Comparison of ENCODE assay signal across 1 cellular context in genomic region chr11:119106564-119107537, GRCh38.
TF ChIP-seq lines count a peak whose summit lies in the region.

Gene C2CD2L (plus strand): TSS chr11:119107344. CDS start chr11:119107742, 398 bp downstream.

TF ChIP-seq in HepG2, 621 proteins besides CTCF, POLR2A, EP300 and RAD21 (continued from another document and continues in another):
- TF ChIP-seq MXD3 (CRISPR knock-in tag; IDR thresholded peaks at IDR 0.05) = peak; percentile 29; the same call in 1 of the 2 replicates
- no peak for TF ChIP-seq ATRX (CRISPR knock-in tag; IDR thresholded peaks at IDR 0.05; ENCODE audit: borderline replicate concordance)
- TF ChIP-seq DNMT3B (CRISPR knock-in tag; conservative IDR thresholded peaks at IDR 0.05) = no peak; the same call in 1 of the 2 replicates
- TF ChIP-seq TBP (CRISPR knock-in tag; IDR thresholded peaks at IDR 0.05) = no peak
- no peak for TF ChIP-seq ZNF782 (CRISPR knock-in tag; IDR thresholded peaks at IDR 0.05; ENCODE audit: borderline replicate concordance)
- no peak for TF ChIP-seq ZNF546 (CRISPR knock-in tag; conservative IDR thresholded peaks at IDR 0.05)
- TF ChIP-seq NBN (conservative IDR thresholded peaks at IDR 0.05) = no peak
- no peak for TF ChIP-seq NFE2L1 (CRISPR knock-in tag; IDR thresholded peaks at IDR 0.05; ENCODE audit: borderline replicate concordance)
- no peak for TF ChIP-seq NFYC (CRISPR knock-in tag; IDR thresholded peaks at IDR 0.05)
- TF ChIP-seq POLR2AphosphoS5 (IDR thresholded peaks at IDR 0.05; ENCODE audit: low read depth, low read length) = 0 out of 2 replicates have a peak, but pooled peaks have one; percentile 37
- no peak for TF ChIP-seq PRPF4 (IDR thresholded peaks at IDR 0.05; ENCODE audit: low read depth, low read length, poor library complexity, severe bottlenecking)
- TF ChIP-seq NCOA1 (CRISPR knock-in tag; IDR thresholded peaks at IDR 0.05) = no peak
- no peak for TF ChIP-seq HNRNPLL (IDR thresholded peaks at IDR 0.05; ENCODE audit: low read depth, low read length, poor library complexity, severe bottlenecking)
- TF ChIP-seq RARA (CRISPR knock-in tag; IDR thresholded peaks at IDR 0.05) = 0 out of 2 replicates have a peak, but pooled peaks have one; percentile 5
- no peak for TF ChIP-seq HNRNPL (IDR thresholded peaks at IDR 0.05; ENCODE audit: low read depth, low read length)
- TF ChIP-seq ZNF609 (CRISPR knock-in tag; IDR thresholded peaks at IDR 0.05; ENCODE audit: borderline replicate concordance) = no peak
- no peak for TF ChIP-seq ZHX1 (CRISPR knock-in tag; IDR thresholded peaks at IDR 0.05; ENCODE audit: low read depth)
- no peak for TF ChIP-seq MTF1 (CRISPR knock-in tag; IDR thresholded peaks at IDR 0.05)
- TF ChIP-seq ZNF674 (CRISPR knock-in tag; IDR thresholded peaks at IDR 0.05; ENCODE audit: low read depth) = no peak
- TF ChIP-seq MYPOP (CRISPR knock-in tag; IDR thresholded peaks at IDR 0.05) = no peak
- no peak for TF ChIP-seq AGO2 (optimal IDR thresholded peaks at IDR 0.05; ENCODE audit: low read depth, low read length)
- no peak for TF ChIP-seq ZNF17 (CRISPR knock-in tag; IDR thresholded peaks at IDR 0.05)
- TF ChIP-seq ZNF703 (CRISPR knock-in tag; IDR thresholded peaks at IDR 0.05; ENCODE audit: borderline replicate concordance) = no peak
- no peak for TF ChIP-seq ZNF678 (CRISPR knock-in tag; IDR thresholded peaks at IDR 0.05)
- no peak for TF ChIP-seq ZNF7 (CRISPR knock-in tag; IDR thresholded peaks at IDR 0.05)
- TF ChIP-seq CC2D1A (CRISPR knock-in tag; IDR thresholded peaks at IDR 0.05) = no peak
- no peak for TF ChIP-seq ZNF331 (CRISPR knock-in tag; IDR thresholded peaks at IDR 0.05)
- TF ChIP-seq MIER3 (CRISPR knock-in tag; IDR thresholded peaks at IDR 0.05; ENCODE audit: borderline replicate concordance) = 0 out of 2 replicates have a peak, but pooled peaks have one; percentile 28
- TF ChIP-seq SNAPC2 (CRISPR knock-in tag; IDR thresholded peaks at IDR 0.05) = no peak
- TF ChIP-seq ZNF766 (CRISPR knock-in tag; IDR thresholded peaks at IDR 0.05; ENCODE audit: borderline replicate concordance) = no peak
- TF ChIP-seq USF2 (IDR thresholded peaks at IDR 0.05; ENCODE audit: low read depth, low read length) = no peak
- no peak for TF ChIP-seq USF2 (CRISPR knock-in tag; IDR thresholded peaks at IDR 0.05; ENCODE audit: borderline replicate concordance)
- no peak for TF ChIP-seq GATAD2A (CRISPR knock-in tag; IDR thresholded peaks at IDR 0.05)
- TF ChIP-seq SRY (CRISPR knock-in tag; IDR thresholded peaks at IDR 0.05) = no peak
- TF ChIP-seq DDIT3 (CRISPR knock-in tag; IDR thresholded peaks at IDR 0.05) = no peak
- peak; percentile 48 for TF ChIP-seq ERF (CRISPR knock-in tag; IDR thresholded peaks at IDR 0.05)
- peak; percentile 25; the same call in 1 of the 2 replicates for TF ChIP-seq ZNF746 (CRISPR knock-in tag; IDR thresholded peaks at IDR 0.05)
- peak; percentile 62; the same call in 1 of the 2 replicates for TF ChIP-seq ZNF687 (CRISPR knock-in tag; IDR thresholded peaks at IDR 0.05)
- TF ChIP-seq ZNF280B (CRISPR knock-in tag; IDR thresholded peaks at IDR 0.05; ENCODE audit: borderline replicate concordance) = no peak
- TF ChIP-seq ZBTB33 (CRISPR knock-in tag; IDR thresholded peaks at IDR 0.05) = no peak
